ENCODE assay signal across 9 cellular contexts in the genomic region with DNA sequence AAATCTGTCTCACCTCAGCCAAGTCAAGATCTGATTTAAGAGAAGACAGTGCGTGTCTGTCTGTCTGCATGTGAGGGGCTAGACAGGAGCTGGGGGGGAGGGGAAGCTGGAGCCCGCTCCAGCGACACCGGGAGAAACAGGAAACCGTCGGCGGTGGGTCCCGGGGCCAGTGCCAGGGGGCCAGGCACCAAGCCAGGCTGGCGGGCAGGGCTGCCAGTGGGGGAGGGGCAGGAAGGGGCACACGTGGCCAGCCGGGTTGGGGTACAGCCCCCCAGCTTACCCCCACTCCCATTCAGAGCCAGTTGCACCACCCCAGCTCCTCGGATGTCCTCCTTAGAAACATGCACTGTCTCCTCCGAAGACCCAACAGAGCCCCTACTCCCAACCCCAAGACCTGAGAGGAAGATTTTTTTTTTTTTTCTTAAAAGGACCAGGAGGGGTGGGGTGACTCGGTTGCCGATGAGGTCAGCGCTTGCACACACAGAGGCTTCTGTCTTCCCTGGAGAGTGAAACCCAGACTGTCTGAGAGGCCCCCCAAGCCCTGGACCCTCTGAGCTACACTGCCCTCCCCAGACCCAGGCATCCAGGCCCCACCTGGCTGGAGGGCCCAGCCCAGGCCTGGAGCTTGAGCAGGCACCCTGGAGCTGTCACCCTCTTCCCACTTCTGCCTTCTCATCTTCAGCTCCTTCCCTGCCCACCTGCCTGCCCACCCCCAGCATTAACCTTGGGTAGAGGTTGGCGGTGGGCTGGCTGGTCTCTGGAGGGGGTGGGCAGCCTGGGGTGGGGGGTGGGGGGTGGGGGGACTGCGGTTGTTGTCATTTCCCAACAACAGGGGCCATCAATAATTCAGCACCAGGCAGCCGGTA. TPM values are rescaled to one million over a fixed set of nuclear protein-coding genes. Genes with fewer than 3 reads are reported as not detected.
DNase-seq lines count a peak whose midpoint lies in the region; ATAC-seq and TF ChIP-seq lines count a peak whose summit lies in the region.
"Had no signal": no experiment of that assay in that cellular context is flagged by ENCODE, and none has a peak within 500 bp of the region (broad histone marks: within the 10 kb centered on the region; RNA-seq: fewer than 3 reads in every experiment).

No MANE protein-coding gene starts in this region.

- TF ChIP-seq CTCF in cardiac muscle cell (IDR thresholded peaks at IDR 0.05; ENCODE audit: low read depth, low read length), result no peak

- H3K4me1 Mint-ChIP-seq in dendritic cell treated with granulocyte-macrophage colony-stimulating factor and Interleukin-4, amounts not matched to agents 40 ng/mL and 50 ng/mL, for 4 days (ENCODE audit: low read depth), result peaks cover 62% of the 10 kb centered on the region

- no peaks in the 10 kb centered on the region for H3K9me3 ChIP-seq in cardiac muscle cell (ENCODE audit: low read depth)
- no peaks in the 10 kb centered on the region for H3K9me3 ChIP-seq in muscle layer of duodenum (ENCODE audit: control insufficient read depth in 1 of 2, low read length in 2 of 2)

- peaks cover 55% of the 10 kb centered on the region for H3K36me3 Mint-ChIP-seq in dendritic cell treated with granulocyte-macrophage colony-stimulating factor and Interleukin-4, amounts not matched to agents 40 ng/mL and 50 ng/mL, for 4 days (ENCODE audit: low read depth)
- H3K36me3 Mint-ChIP-seq: IgD-negative memory B cell had no signal

- no peak overlapping the region for H3K4me3 ChIP-seq in cardiac muscle cell
- H3K4me3 ChIP-seq in muscle layer of duodenum (ENCODE audit: low read depth in 1 of 2, low read length in 2 of 2), result peak overlapping the region in 1 of 2 donors; percentile 37

- H3K4me1 ChIP-seq in cardiac muscle cell (ENCODE audit: low read depth), result peaks cover 28% of the 10 kb centered on the region
- peaks cover 13 to 62% of the 10 kb centered on the region in 2 donors for H3K4me1 ChIP-seq in muscle layer of duodenum (ENCODE audit: control insufficient read depth in 1 of 2, insufficient read depth in 2 of 2, low read length in 2 of 2)

- no peaks in the 10 kb centered on the region for H3K9me3 Mint-ChIP-seq in dendritic cell treated with granulocyte-macrophage colony-stimulating factor and Interleukin-4, amounts not matched to agents 40 ng/mL and 50 ng/mL, for 4 days
- H3K9me3 Mint-ChIP-seq: IgD-negative memory B cell had no signal

- intact Hi-C loops in Right ventricle myocardium superior (cut with DNase I), result no loop called here
- intact Hi-C loops in dendritic cell treated with granulocyte-macrophage colony-stimulating factor and Interleukin-4, amounts not matched to agents 40 ng/mL and 50 ng/mL, for 4 days (cut with micrococcal nuclease), result no loop called here

- H3K27me3 Mint-ChIP-seq in dendritic cell treated with granulocyte-macrophage colony-stimulating factor and Interleukin-4, amounts not matched to agents 40 ng/mL and 50 ng/mL, for 4 days, result no peaks in the 10 kb centered on the region

- H3K36me3 ChIP-seq in cardiac muscle cell (no peaks in the 10 kb centered on the region), muscle layer of duodenum (ENCODE audit: control insufficient read depth in 1 of 2, insufficient read depth in 2 of 2, low read length in 2 of 2) (peaks cover 10 to 24% of the 10 kb centered on the region in 2 donors)

- ATAC-seq in Right ventricle myocardium superior (ENCODE audit: poor library complexity), result no peak

- DNase-seq in cardiac muscle cell (ENCODE audit: low read depth in 1 of 2, low spot score in 1 of 2) (peak in 1 of 2 donors; percentile 53), Right ventricle myocardium superior (no peak), OCI-M2 (lab: John Stamatoyannopoulos, UW; ENCODE audit: unreplicated experiment) (no peak), NCI-H2029 (lab: John Stamatoyannopoulos, UW) (no peak)
- no peak for DNase-seq in activated CD8-positive, alpha-beta memory T cell treated with anti-CD3 and anti-CD28 coated beads, Interleukin-2, amount 50 U/mL, for 4 hours
- DNase-seq in central memory CD4-positive, alpha-beta T cell, result no peak

- H3K27ac ChIP-seq in cardiac muscle cell (peak overlapping the region; percentile 95), muscle layer of duodenum (ENCODE audit: low read length) (peak overlapping the region; percentile 39)

- peak overlapping the region; percentile 51 for H3K27ac Mint-ChIP-seq in dendritic cell treated with granulocyte-macrophage colony-stimulating factor and Interleukin-4, amounts not matched to agents 40 ng/mL and 50 ng/mL, for 4 days

- H3K4me3 Mint-ChIP-seq in dendritic cell treated with granulocyte-macrophage colony-stimulating factor and Interleukin-4, amounts not matched to agents 40 ng/mL and 50 ng/mL, for 4 days, result peak overlapping the region; percentile 35

- no peaks in the 10 kb centered on the region for H3K27me3 ChIP-seq in cardiac muscle cell
- no peaks in the 10 kb centered on the region for H3K27me3 ChIP-seq in muscle layer of duodenum (ENCODE audit: low read depth, low read length)

RNA-seq across cellular contexts. Expression of a gene that starts 4.0 kb away (rescaled TPM):
- total RNA-seq in cardiac muscle cell (97.6 and 108 TPM in 2 replicates), Right ventricle myocardium superior (42.1 TPM)
- 25.1 and 25.4 TPM in 2 replicates for polyA plus RNA-seq in cardiac muscle cell

RNA-seq across cellular contexts. Expression of a gene that starts 8.5 kb away (rescaled TPM):
- total RNA-seq in cardiac muscle cell, result 28.0 and 33.2 TPM in 2 replicates
- 35.3 and 40.2 TPM in 2 replicates for polyA plus RNA-seq in cardiac muscle cell
- total RNA-seq in Right ventricle myocardium superior, result 35.6 TPM

RNA-seq across cellular contexts. Expression of a gene that starts 18.2 kb away (rescaled TPM):
- total RNA-seq in cardiac muscle cell (55.5 and 62.9 TPM in 2 replicates), Right ventricle myocardium superior (33.6 TPM)
- polyA plus RNA-seq in cardiac muscle cell, result 18.1 and 18.7 TPM in 2 replicates

RNA-seq across cellular contexts. Expression of a gene that starts 30.8 kb away (rescaled TPM):
- total RNA-seq in cardiac muscle cell (8.8 and 13.0 TPM in 2 replicates), Right ventricle myocardium superior (5.4 TPM)
- polyA plus RNA-seq in cardiac muscle cell, result 9.2 and 10.1 TPM in 2 replicates

RNA-seq across cellular contexts. Expression of a gene that starts 33.4 kb away (rescaled TPM):
- 69.7 and 71.6 TPM in 2 replicates for total RNA-seq in cardiac muscle cell
- 46.0 and 58.2 TPM in 2 replicates for polyA plus RNA-seq in cardiac muscle cell
- total RNA-seq in Right ventricle myocardium superior, result 14.8 TPM
